ENCODE assay signal across 2 cellular contexts in the genomic region with DNA sequence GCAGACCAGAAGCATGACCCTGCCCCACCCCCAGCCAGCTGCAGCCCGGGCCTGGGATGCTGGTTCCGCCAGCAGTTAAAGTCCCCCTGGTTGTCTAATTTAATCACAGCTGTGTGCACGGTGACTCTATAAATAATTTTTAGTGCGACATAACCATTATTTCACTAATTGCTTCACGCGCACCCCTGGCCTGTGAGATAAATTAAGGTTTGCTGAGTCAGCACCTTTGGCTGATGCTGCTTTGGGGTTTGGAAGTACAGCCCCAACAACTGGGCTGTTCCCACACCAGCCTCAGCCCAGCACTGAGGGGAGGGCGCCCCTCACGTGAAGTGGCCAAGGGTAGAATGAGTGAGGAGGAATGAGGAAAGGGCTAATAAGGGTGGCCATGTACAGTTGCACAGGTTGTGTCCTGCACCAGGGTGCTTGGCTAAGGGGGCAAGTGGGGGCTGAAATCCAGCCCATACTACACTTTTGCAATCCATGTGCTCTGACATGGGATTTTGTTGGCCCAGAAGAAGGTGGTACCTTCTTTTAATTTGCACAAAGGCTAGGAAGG.
TF ChIP-seq lines count a peak whose summit lies in the region.

No MANE protein-coding gene starts in this region.

TF ChIP-seq in HepG2, 621 proteins besides CTCF, POLR2A, EP300 and RAD21 (continues in another document):
- TF ChIP-seq ZNF768 (CRISPR knock-in tag; IDR thresholded peaks at IDR 0.05) (peak; percentile 14; the same call in 1 of the 2 replicates), ZSCAN21 (CRISPR knock-in tag; IDR thresholded peaks at IDR 0.05; ENCODE audit: borderline replicate concordance) (0 out of 2 replicates have a peak, but pooled peaks have one; percentile 18), KDM5B (CRISPR knock-in tag; IDR thresholded peaks at IDR 0.05; ENCODE audit: borderline replicate concordance) (0 out of 2 replicates have a peak, but pooled peaks have one; percentile 32), MIER2 (CRISPR knock-in tag; IDR thresholded peaks at IDR 0.05) (no peak), ZMYM3 (CRISPR knock-in tag; IDR thresholded peaks at IDR 0.05) (peak; percentile 63), PCBP1 (IDR thresholded peaks at IDR 0.05; ENCODE audit: borderline replicate concordance, low read depth, low read length) (no peak), RFX5 (IDR thresholded peaks at IDR 0.05; ENCODE audit: low read depth, low read length) (peak; percentile 1; the same call in 1 of the 2 replicates), MAFG (CRISPR knock-in tag; IDR thresholded peaks at IDR 0.05) (peak; percentile 92), ZNF260 (CRISPR knock-in tag; IDR thresholded peaks at IDR 0.05; ENCODE audit: borderline replicate concordance, low read depth) (no peak), ZNF180 (CRISPR knock-in tag; IDR thresholded peaks at IDR 0.05; ENCODE audit: borderline replicate concordance, low read depth) (no peak), BHLHE40 (IDR thresholded peaks at IDR 0.05; ENCODE audit: low read length) (0 out of 2 replicates have a peak, but pooled peaks have one; percentile 26)
- TF ChIP-seq, protein P1, sequence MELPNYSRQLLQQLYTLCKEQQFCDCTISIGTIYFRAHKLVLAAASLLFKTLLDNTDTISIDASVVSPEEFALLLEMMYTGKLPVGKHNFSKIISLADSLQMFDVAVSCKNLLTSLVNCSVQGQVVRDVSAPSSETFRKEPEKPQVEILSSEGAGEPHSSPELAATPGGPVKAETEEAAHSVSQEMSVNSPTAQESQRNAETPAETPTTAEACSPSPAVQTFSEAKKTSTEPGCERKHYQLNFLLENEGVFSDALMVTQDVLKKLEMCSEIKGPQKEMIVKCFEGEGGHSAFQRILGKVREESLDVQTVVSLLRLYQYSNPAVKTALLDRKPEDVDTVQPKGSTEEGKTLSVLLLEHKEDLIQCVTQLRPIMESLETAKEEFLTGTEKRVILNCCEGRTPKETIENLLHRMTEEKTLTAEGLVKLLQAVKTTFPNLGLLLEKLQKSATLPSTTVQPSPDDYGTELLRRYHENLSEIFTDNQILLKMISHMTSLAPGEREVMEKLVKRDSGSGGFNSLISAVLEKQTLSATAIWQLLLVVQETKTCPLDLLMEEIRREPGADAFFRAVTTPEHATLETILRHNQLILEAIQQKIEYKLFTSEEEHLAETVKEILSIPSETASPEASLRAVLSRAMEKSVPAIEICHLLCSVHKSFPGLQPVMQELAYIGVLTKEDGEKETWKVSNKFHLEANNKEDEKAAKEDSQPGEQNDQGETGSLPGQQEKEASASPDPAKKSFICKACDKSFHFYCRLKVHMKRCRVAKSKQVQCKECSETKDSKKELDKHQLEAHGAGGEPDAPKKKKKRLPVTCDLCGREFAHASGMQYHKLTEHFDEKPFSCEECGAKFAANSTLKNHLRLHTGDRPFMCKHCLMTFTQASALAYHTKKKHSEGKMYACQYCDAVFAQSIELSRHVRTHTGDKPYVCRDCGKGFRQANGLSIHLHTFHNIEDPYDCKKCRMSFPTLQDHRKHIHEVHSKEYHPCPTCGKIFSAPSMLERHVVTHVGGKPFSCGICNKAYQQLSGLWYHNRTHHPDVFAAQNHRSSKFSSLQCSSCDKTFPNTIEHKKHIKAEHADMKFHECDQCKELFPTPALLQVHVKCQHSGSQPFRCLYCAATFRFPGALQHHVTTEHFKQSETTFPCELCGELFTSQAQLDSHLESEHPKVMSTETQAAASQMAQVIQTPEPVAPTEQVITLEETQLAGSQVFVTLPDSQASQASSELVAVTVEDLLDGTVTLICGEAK (IDR thresholded peaks at IDR 0.05): no peak
- TF ChIP-seq, protein P1 (CRISPR knock-in tag; IDR thresholded peaks at IDR 0.05): peak; percentile 26; the same call in 1 of the 2 replicates
- TF ChIP-seq, protein P2, sequence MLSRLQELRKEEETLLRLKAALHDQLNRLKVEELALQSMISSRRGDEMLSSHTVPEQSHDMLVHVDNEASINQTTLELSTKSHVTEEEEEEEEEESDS (CRISPR knock-in tag; IDR thresholded peaks at IDR 0.05; ENCODE audit: borderline replicate concordance): no peak
- TF ChIP-seq, protein P3, sequence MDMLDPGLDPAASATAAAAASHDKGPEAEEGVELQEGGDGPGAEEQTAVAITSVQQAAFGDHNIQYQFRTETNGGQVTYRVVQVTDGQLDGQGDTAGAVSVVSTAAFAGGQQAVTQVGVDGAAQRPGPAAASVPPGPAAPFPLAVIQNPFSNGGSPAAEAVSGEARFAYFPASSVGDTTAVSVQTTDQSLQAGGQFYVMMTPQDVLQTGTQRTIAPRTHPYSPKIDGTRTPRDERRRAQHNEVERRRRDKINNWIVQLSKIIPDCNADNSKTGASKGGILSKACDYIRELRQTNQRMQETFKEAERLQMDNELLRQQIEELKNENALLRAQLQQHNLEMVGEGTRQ (IDR thresholded peaks at IDR 0.05; ENCODE audit: low read depth, low read length): 0 out of 2 replicates have a peak, but pooled peaks have one; percentile 7
- TF ChIP-seq, protein P3 (CRISPR knock-in tag; IDR thresholded peaks at IDR 0.05; ENCODE audit: borderline replicate concordance): no peak

TF ChIP-seq in K562, 482 proteins besides CTCF, POLR2A, EP300 and RAD21:
- no peak for TF ChIP-seq ZNF140 (CRISPR knock-in tag; IDR thresholded peaks at IDR 0.05)
- TF ChIP-seq POLR2AphosphoS5 (IDR thresholded peaks at IDR 0.05; ENCODE audit: control insufficient read depth, insufficient read depth, low read depth, low read length): no peak
- TF ChIP-seq KDM5B (IDR thresholded peaks at IDR 0.05; ENCODE audit: insufficient replicate concordance, low read depth, low read length): no peak
- TF ChIP-seq CSDE1 (IDR thresholded peaks at IDR 0.05): no peak
- peak; percentile 98 for TF ChIP-seq ZNF316 (IDR thresholded peaks at IDR 0.05)
- TF ChIP-seq MIER1 (IDR thresholded peaks at IDR 0.05; ENCODE audit: low read depth): no peak
- peak; percentile 14; the same call in 1 of the 2 replicates for TF ChIP-seq NFE2 (IDR thresholded peaks at IDR 0.05; ENCODE audit: low read depth)
- TF ChIP-seq CREB1 (IDR thresholded peaks at IDR 0.05): no peak
- TF ChIP-seq CREB1 (CRISPR knock-in tag; IDR thresholded peaks at IDR 0.05): no peak
- TF ChIP-seq MAFK (IDR thresholded peaks at IDR 0.05; ENCODE audit: low read length): peak; percentile 100
- no peak for TF ChIP-seq KDM2B (CRISPR knock-in tag; IDR thresholded peaks at IDR 0.05)
- peak; percentile 97 for TF ChIP-seq MAFG (tag; conservative IDR thresholded peaks at IDR 0.05)
- peak; percentile 97 for TF ChIP-seq C11orf30 (IDR thresholded peaks at IDR 0.05; ENCODE audit: low read depth)
- TF ChIP-seq MAFF (IDR thresholded peaks at IDR 0.05; ENCODE audit: low read length): peak; percentile 99
TF ChIP-seq in K562: peak in this region for 6.
